Comparison of ENCODE assay signal across 28 cellular contexts in genomic region chr16:15846510-15846909, GRCh38. TPM values are rescaled to one million over a fixed set of nuclear protein-coding genes. Genes with fewer than 3 reads are reported as not detected.
"Had no signal": no experiment of that assay in that cellular context is flagged by ENCODE, and none has a peak within 500 bp of the region (broad histone marks: within the 10 kb centered on the region; RNA-seq: fewer than 3 reads in every experiment).

No MANE protein-coding gene starts in this region.

- H3K36me3 ChIP-seq: brain microvascular endothelial cell, Peyer's patch, SJCRH30 had no signal

- H3K4me1 ChIP-seq: Peyer's patch, SJCRH30 had no signal

- DNase-seq: activated CD4-positive, alpha-beta memory T cell treated with anti-CD3 and anti-CD28 coated beads, Interleukin-2, amount 10 ng/mL, durations not matched to agents 7 days and 5 days; activated CD4-positive, alpha-beta T cell treated with anti-CD3 and anti-CD28 coated beads, Interleukin-2, amount 50 U/mL, for 1 hour; activated CD4-positive, CD25-positive, alpha-beta regulatory T cell; activated gamma-delta T cell; activated naive CD4-positive, alpha-beta T cell treated with anti-CD3 and anti-CD28 coated beads for 36 hours; activated T-cell treated with anti-CD3 and anti-CD28 coated beads for 4 hours; activated T-cell treated with anti-CD3 and anti-CD28 coated beads, Interleukin-2, amount 50 U/mL, for 48 hours; amygdala; brain microvascular endothelial cell; NCI-H1092; NCI-H1417 treated with DMSO at 0.1 percent for 48 hours; NCI-H1694; NCI-H2029; NCI-H345; NCI-H510A; NCI-H69; Peyer's patch; Right ventricle myocardium superior; SJCRH30; SK-N-SH; T-helper 1 cell had no signal

- H3K27ac ChIP-seq: brain microvascular endothelial cell, KMS-11, RWPE1, SJCRH30, VCaP had no signal

- H3K9ac ChIP-seq: KMS-11, SK-N-SH had no signal

- H3K4me3 ChIP-seq: Peyer's patch, SJCRH30 had no signal

- H3K9me3 ChIP-seq: Peyer's patch, SJCRH30, SK-N-SH had no signal

- H3K27me3 ChIP-seq: brain microvascular endothelial cell, Peyer's patch, SJCRH30 had no signal

RNA-seq across cellular contexts. Expression of gene MYH11, which starts 10.3 kb away (rescaled TPM):
- total RNA-seq: activated CD8-positive, alpha-beta memory T cell treated with anti-CD3 and anti-CD28 coated beads for 36 hours; activated naive CD4-positive, alpha-beta T cell treated with anti-CD3 and anti-CD28 coated beads for 36 hours; activated T-helper 17 cell treated with anti-CD3 and anti-CD28 coated beads, Interleukin-2, amount 50 U/mL, for 72 hours; MCF 10A; T-helper 2 cell treated with Interferon-gamma antibody and Interleukin-4, amounts not matched to agents 100 ng/mL and 5 ng/mL, for 36 hours had no signal
